Comparison of ENCODE assay signal across 24 cellular contexts in the genomic region with DNA sequence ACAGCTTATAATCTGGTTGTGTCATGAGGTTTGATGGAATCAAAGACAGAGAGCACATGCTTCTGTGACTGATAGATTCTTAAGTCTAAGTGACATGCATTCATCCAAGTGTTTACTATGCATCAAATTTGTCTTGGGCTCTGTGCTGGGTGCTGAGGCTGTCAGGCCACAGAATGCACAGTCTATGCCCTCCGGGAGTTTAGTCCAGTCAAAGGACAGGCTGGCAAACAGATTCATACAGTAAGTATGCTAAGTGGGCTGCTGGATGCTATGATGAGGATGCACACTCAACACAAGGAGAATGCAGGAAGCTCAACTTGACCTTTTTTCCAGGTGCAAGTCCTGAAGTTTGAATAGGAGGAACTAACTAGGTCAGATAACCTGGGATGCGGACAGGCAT.
DNase-seq lines count a peak whose midpoint lies in the region; ATAC-seq, FAIRE-seq and TF ChIP-seq lines count a peak whose summit lies in the region.
"Had no signal": no experiment of that assay in that cellular context is flagged by ENCODE, and none has a peak within 500 bp of the region (broad histone marks: within the 10 kb centered on the region; RNA-seq: fewer than 3 reads in every experiment).

No MANE protein-coding gene starts in this region.

- H4K12ac ChIP-seq in trophoblast cell (ENCODE audit: low read depth, low read length) = no peak overlapping the region

- H2AFZ ChIP-seq in trophoblast cell (ENCODE audit: insufficient read depth, low read length, poor library complexity) = no peak overlapping the region

- no peak overlapping the region for H2BK5ac ChIP-seq in trophoblast cell (ENCODE audit: low read depth, low read length, poor library complexity)

- no peaks in the 10 kb centered on the region for H3K79me2 ChIP-seq in trophoblast cell (ENCODE audit: control insufficient read depth, insufficient read depth, low read length, poor library complexity)

- no peak overlapping the region for H3K27ac ChIP-seq in trophoblast cell (ENCODE audit: low read depth, low read length)
- H3K27ac ChIP-seq: 22Rv1; BLaER1 treated with 17β-estradiol and CSF1 and Interleukin-3, amounts not matched to agents 10 nM and 100 nM had no signal

- no peak for ATAC-seq in HG02870 (IDR thresholded peaks at IDR 0.05; ENCODE audit: unreplicated experiment)
- no peak for ATAC-seq in GM21528 (IDR thresholded peaks at IDR 0.05; ENCODE audit: low FRiP score, unreplicated experiment)
- ATAC-seq: GM12878 had no signal

- no peak overlapping the region for H3K9ac ChIP-seq in trophoblast cell (ENCODE audit: low read length)
- H3K9ac ChIP-seq: BLaER1 treated with 17β-estradiol and CSF1 and Interleukin-3, amounts not matched to agents 10 nM and 100 nM had no signal

- H3K27me3 ChIP-seq in trophoblast cell (ENCODE audit: insufficient read depth, low read length) = no peaks in the 10 kb centered on the region
- H3K27me3 ChIP-seq: BLaER1 treated with 17β-estradiol and CSF1 and Interleukin-3, amounts not matched to agents 10 nM and 100 nM had no signal

- H3K23ac ChIP-seq in trophoblast cell (ENCODE audit: low read length) = no peak overlapping the region

- no peaks in the 10 kb centered on the region for H3K9me3 ChIP-seq in trophoblast cell (ENCODE audit: insufficient read depth, low read depth, low read length)
- H3K9me3 ChIP-seq: BE2C, HAP-1 had no signal

- H3K4ac ChIP-seq in trophoblast cell (ENCODE audit: low read depth, low read length) = no peak overlapping the region

- no peak overlapping the region for H2BK120ac ChIP-seq in trophoblast cell (ENCODE audit: insufficient read depth, low read length, poor library complexity)

- no CpG with 5 or more reads among the region's 2 CpGs for WGBS in trophoblast cell (ENCODE audit: extremely low coverage, insufficient coverage, insufficient read length)

- no peak overlapping the region for H2AK5ac ChIP-seq in trophoblast cell (ENCODE audit: low read length)

- H4K8ac ChIP-seq in trophoblast cell (ENCODE audit: low read depth, low read length) = no peak overlapping the region

- H3K4me1 ChIP-seq in trophoblast cell (ENCODE audit: control insufficient read depth in 1 of 2, insufficient read depth in 2 of 2, low read length in 2 of 2) = no peaks in the 10 kb centered on the region
- H3K4me1 ChIP-seq: BE2C, HAP-1 had no signal

- no peak overlapping the region for H3K14ac ChIP-seq in trophoblast cell (ENCODE audit: low read length)

- no peak for TF ChIP-seq POLR2A in GM12891 (IDR thresholded peaks at IDR 0.05; ENCODE audit: low read depth, low read length)

- no peak overlapping the region for H4K91ac ChIP-seq in trophoblast cell (ENCODE audit: low read depth, low read length)

- DNase-seq in NCI-H82 (lab: John Stamatoyannopoulos, UW) (peak; percentile 50), NCI-H82 treated with DMSO at 0.1 percent for 48 hours (lab: John Stamatoyannopoulos, UW; ENCODE audit: unreplicated experiment) (no peak), M059J (ENCODE audit: low read depth) (peak; percentile 50), foreskin melanocyte (peak; percentile 45), trophoblast cell (peak; percentile 73 to 88), GM12891 (ENCODE audit: insufficient read length, low spot score) (no peak)
- DNase-seq: AML-193; BE2C; Calu3; CD4-positive, alpha-beta memory T cell; COR-L47; DMS53; DMS79 treated with DMSO at 0.1 percent for 48 hours; GDM1; GOT3; HFFc6 had no signal

- FAIRE-seq in GM12891 (lab: Jason Lieb, UNC) = no peak
- FAIRE-seq: GM12878, GM18507, H54 had no signal

- no peaks in the 10 kb centered on the region for H3K36me3 ChIP-seq in trophoblast cell (ENCODE audit: control insufficient read depth in 1 of 2, insufficient read depth in 2 of 2, low read length in 2 of 2)
- H3K36me3 ChIP-seq: BE2C, HAP-1 had no signal

- no peaks in the 10 kb centered on the region for H3K79me1 ChIP-seq in trophoblast cell (ENCODE audit: low read length)

- no peak overlapping the region for H3K4me3 ChIP-seq in trophoblast cell (ENCODE audit: low read depth, low read length)
- H3K4me3 ChIP-seq: BLaER1 treated with 17β-estradiol and CSF1 and Interleukin-3, amounts not matched to agents 10 nM and 100 nM; GM12878; HAP-1 had no signal

- H2BK12ac ChIP-seq in trophoblast cell (ENCODE audit: low read length) = no peak overlapping the region

- H3K4me2 ChIP-seq in trophoblast cell (ENCODE audit: low read length) = no peak overlapping the region
- H3K4me2 ChIP-seq: BLaER1 treated with 17β-estradiol and CSF1 and Interleukin-3, amounts not matched to agents 10 nM and 100 nM had no signal

- H3K18ac ChIP-seq in trophoblast cell (ENCODE audit: low read length) = no peak overlapping the region

TF ChIP-seq in GM12891, 5 proteins besides CTCF, POLR2A, EP300 and RAD21:
- TF ChIP-seq TAF1 (IDR thresholded peaks at IDR 0.05; ENCODE audit: low read depth, low read length) (no peak), POU2F2 (IDR thresholded peaks at IDR 0.05; ENCODE audit: low read depth, low read length) (no peak), POLR2AphosphoS5 (IDR thresholded peaks at IDR 0.05; ENCODE audit: low read depth, low read length) (no peak), PAX5 (IDR thresholded peaks at IDR 0.05; ENCODE audit: insufficient read depth, low read length, severe bottlenecking) (no peak), SPI1 (IDR thresholded peaks at IDR 0.05; ENCODE audit: low read depth, low read length) (no peak)

Comparison
In these comparisons a context has a peak if more than half of its experiments do, and no peak if none do; other contexts are left out.
1. DNase-seq: peak in NCI-H82 (single experiment), M059J (single experiment), foreskin melanocyte (single experiment) and trophoblast cell (2 of 2); none in NCI-H82 treated with DMSO at 0.1 percent for 48 hours (single experiment) and GM12891 (single experiment).